In the genomic region with DNA sequence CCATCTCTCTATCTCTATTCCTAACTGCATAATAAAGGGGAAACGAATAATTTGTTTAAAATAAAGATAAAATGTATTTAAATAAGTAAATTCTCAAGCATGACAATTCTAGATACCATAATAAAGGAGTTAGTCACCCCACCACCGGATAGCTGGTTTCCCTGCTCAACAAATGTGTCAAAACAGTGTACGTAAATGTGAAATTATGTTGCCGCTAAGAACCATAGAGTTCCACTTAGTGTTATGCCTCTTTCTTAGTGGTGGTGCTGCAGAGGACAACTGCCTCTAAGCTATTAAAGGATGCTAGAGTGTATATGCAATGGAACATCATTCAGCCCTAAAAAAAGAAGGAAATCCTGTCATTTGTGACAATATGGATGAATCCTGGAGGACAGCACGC, we compare ENCODE assay signal across 34 cellular contexts. TPM values are rescaled to one million over a fixed set of nuclear protein-coding genes. Genes with fewer than 3 reads are reported as not detected.
"Had no signal": no experiment of that assay in that cellular context is flagged by ENCODE, and none has a peak within 500 bp of the region (broad histone marks: within the 10 kb centered on the region; RNA-seq: fewer than 3 reads in every experiment).

No MANE protein-coding gene starts in this region.

- DNase-seq: activated B cell treated with CpG ODN at 0.5 μM for 24 hours; activated CD4-positive, alpha-beta T cell treated with anti-CD3 and anti-CD28 coated beads for 48 hours; activated CD4-positive, alpha-beta T cell treated with anti-CD3 and anti-CD28 coated beads, Interleukin-2, amount 50 U/mL, for 1 hour; activated CD4-positive, alpha-beta T cell treated with anti-CD3 and anti-CD28 coated beads, Interleukin-2, amount 50 U/mL, for 48 hours; activated CD8-positive, alpha-beta memory T cell treated with anti-CD3 and anti-CD28 coated beads for 24 hours; activated CD8-positive, alpha-beta T cell treated with anti-CD3 and anti-CD28 coated beads for 36 hours; activated effector memory CD4-positive, alpha-beta T cell treated with Interleukin-2 at 50 U/mL for 16 hours; activated gamma-delta T cell treated with Interleukin-2 at 50 U/mL for 16 hours; activated naive CD4-positive, alpha-beta T cell treated with Interleukin-2 at 50 U/mL for 16 hours; activated naive CD8-positive, alpha-beta T cell treated with anti-CD3 and anti-CD28 coated beads for 36 hours; activated naive CD8-positive, alpha-beta T cell treated with anti-CD3 and anti-CD28 coated beads, Interleukin-2, amount 50 U/mL, for 24 hours; activated T-cell treated with anti-CD3 and anti-CD28 coated beads, Interleukin-2, amount 50 U/mL, for 4 hours; adrenal gland; amygdala; aorta; body of pancreas; caudate nucleus; cerebellar nuclear complex; dermis blood vessel endothelial cell; effector CD4-positive, alpha-beta T cell; foreskin fibroblast; head of caudate nucleus; T-helper 1 cell; T-helper 17 cell; T1000; WERI-Rb-1 had no signal

- H3K27ac Mint-ChIP-seq: activated B cell treated with CpG ODN at 0.5 μM for 24 hours; activated CD8-positive, alpha-beta T cell treated with anti-CD3 and anti-CD28 coated beads for 36 hours; activated naive CD4-positive, alpha-beta T cell treated with anti-CD3 and anti-CD28 coated beads, Interleukin-2, amount 50 U/mL, for 24 hours; activated naive CD8-positive, alpha-beta T cell treated with anti-CD3 and anti-CD28 coated beads for 36 hours; activated naive CD8-positive, alpha-beta T cell treated with anti-CD3 and anti-CD28 coated beads, Interleukin-2, amount 50 U/mL, for 24 hours; activated T-helper 17 cell treated with anti-CD3 and anti-CD28 coated beads, Interleukin-2, amount 50 U/mL, for 72 hours; T-helper 17 cell; T-helper 2 cell treated with Interferon-gamma antibody and Interleukin-4, amounts not matched to agents 5 μg/mL and 100 μg/mL, for 36 hours had no signal

- H3K4me3 Mint-ChIP-seq: activated B cell treated with CpG ODN at 0.5 μM for 24 hours; activated CD8-positive, alpha-beta T cell treated with anti-CD3 and anti-CD28 coated beads for 36 hours; activated naive CD4-positive, alpha-beta T cell treated with anti-CD3 and anti-CD28 coated beads, Interleukin-2, amount 50 U/mL, for 24 hours; activated naive CD8-positive, alpha-beta T cell treated with anti-CD3 and anti-CD28 coated beads for 36 hours; activated naive CD8-positive, alpha-beta T cell treated with anti-CD3 and anti-CD28 coated beads, Interleukin-2, amount 50 U/mL, for 24 hours; activated T-cell treated with anti-CD3 and anti-CD28 coated beads, Interleukin-2, amount 50 U/mL, for 4 hours; activated T-helper 17 cell treated with anti-CD3 and anti-CD28 coated beads, Interleukin-2, amount 50 U/mL, for 72 hours; T-helper 17 cell; T-helper 2 cell treated with Interferon-gamma antibody and Interleukin-4, amounts not matched to agents 5 μg/mL and 100 μg/mL, for 36 hours had no signal

- H3K27ac ChIP-seq: adrenal gland, body of pancreas, coronary artery, epithelial cell of prostate, WERI-Rb-1 had no signal

- H3K9me3 ChIP-seq: adrenal gland, body of pancreas had no signal

- H3K4me1 ChIP-seq: adrenal gland, body of pancreas had no signal

- ATAC-seq: activated CD4-positive, CD25-positive, alpha-beta regulatory T cell treated with anti-CD3 and anti-CD28 coated beads, Interleukin-2, amount 50 U/mL, for 24 hours; activated CD8-positive, alpha-beta T cell treated with anti-CD3 and anti-CD28 coated beads for 36 hours; activated naive CD8-positive, alpha-beta T cell treated with anti-CD3 and anti-CD28 coated beads, Interleukin-2, amount 50 U/mL, for 24 hours; activated T-cell treated with anti-CD3 and anti-CD28 coated beads, Interleukin-2, amount 50 U/mL, for 4 hours; activated T-helper 17 cell treated with anti-CD3 and anti-CD28 coated beads, Interleukin-2, amount 50 U/mL, for 72 hours; body of pancreas; esophagus mucosa; T-helper 17 cell had no signal

- H3K36me3 Mint-ChIP-seq: activated naive CD4-positive, alpha-beta T cell treated with anti-CD3 and anti-CD28 coated beads, Interleukin-2, amount 50 U/mL, for 24 hours; activated naive CD8-positive, alpha-beta T cell treated with anti-CD3 and anti-CD28 coated beads for 36 hours had no signal

- H3K36me3 ChIP-seq: adrenal gland, WERI-Rb-1 had no signal

- H3K9me3 Mint-ChIP-seq: activated CD8-positive, alpha-beta T cell treated with anti-CD3 and anti-CD28 coated beads for 36 hours; activated naive CD4-positive, alpha-beta T cell treated with anti-CD3 and anti-CD28 coated beads, Interleukin-2, amount 50 U/mL, for 24 hours; activated naive CD8-positive, alpha-beta T cell treated with anti-CD3 and anti-CD28 coated beads for 36 hours; activated naive CD8-positive, alpha-beta T cell treated with anti-CD3 and anti-CD28 coated beads, Interleukin-2, amount 50 U/mL, for 24 hours; activated T-cell treated with anti-CD3 and anti-CD28 coated beads, Interleukin-2, amount 50 U/mL, for 4 hours; activated T-helper 17 cell treated with anti-CD3 and anti-CD28 coated beads, Interleukin-2, amount 50 U/mL, for 72 hours; T-helper 2 cell treated with Interferon-gamma antibody and Interleukin-4, amounts not matched to agents 5 μg/mL and 100 μg/mL, for 36 hours had no signal

- H3K27me3 ChIP-seq: adrenal gland, body of pancreas had no signal

- H3K4me3 ChIP-seq: adrenal gland, body of pancreas, coronary artery had no signal

- H3K27me3 Mint-ChIP-seq: activated CD8-positive, alpha-beta T cell treated with anti-CD3 and anti-CD28 coated beads for 36 hours; activated naive CD4-positive, alpha-beta T cell treated with anti-CD3 and anti-CD28 coated beads, Interleukin-2, amount 50 U/mL, for 24 hours had no signal

- H3K4me1 Mint-ChIP-seq: activated B cell treated with CpG ODN at 0.5 μM for 24 hours; activated naive CD4-positive, alpha-beta T cell treated with anti-CD3 and anti-CD28 coated beads, Interleukin-2, amount 50 U/mL, for 24 hours; activated naive CD8-positive, alpha-beta T cell treated with anti-CD3 and anti-CD28 coated beads for 36 hours; activated naive CD8-positive, alpha-beta T cell treated with anti-CD3 and anti-CD28 coated beads, Interleukin-2, amount 50 U/mL, for 24 hours; activated T-helper 17 cell treated with anti-CD3 and anti-CD28 coated beads, Interleukin-2, amount 50 U/mL, for 72 hours had no signal

RNA-seq across cellular contexts. Expression of a gene that starts 42.4 kb away (rescaled TPM):
- total RNA-seq: aorta, esophagus mucosa had no signal
- polyA plus RNA-seq: endothelial cell of umbilical vein had no signal
